ENCODE assay signal across 1 cellular context in the genomic region with DNA sequence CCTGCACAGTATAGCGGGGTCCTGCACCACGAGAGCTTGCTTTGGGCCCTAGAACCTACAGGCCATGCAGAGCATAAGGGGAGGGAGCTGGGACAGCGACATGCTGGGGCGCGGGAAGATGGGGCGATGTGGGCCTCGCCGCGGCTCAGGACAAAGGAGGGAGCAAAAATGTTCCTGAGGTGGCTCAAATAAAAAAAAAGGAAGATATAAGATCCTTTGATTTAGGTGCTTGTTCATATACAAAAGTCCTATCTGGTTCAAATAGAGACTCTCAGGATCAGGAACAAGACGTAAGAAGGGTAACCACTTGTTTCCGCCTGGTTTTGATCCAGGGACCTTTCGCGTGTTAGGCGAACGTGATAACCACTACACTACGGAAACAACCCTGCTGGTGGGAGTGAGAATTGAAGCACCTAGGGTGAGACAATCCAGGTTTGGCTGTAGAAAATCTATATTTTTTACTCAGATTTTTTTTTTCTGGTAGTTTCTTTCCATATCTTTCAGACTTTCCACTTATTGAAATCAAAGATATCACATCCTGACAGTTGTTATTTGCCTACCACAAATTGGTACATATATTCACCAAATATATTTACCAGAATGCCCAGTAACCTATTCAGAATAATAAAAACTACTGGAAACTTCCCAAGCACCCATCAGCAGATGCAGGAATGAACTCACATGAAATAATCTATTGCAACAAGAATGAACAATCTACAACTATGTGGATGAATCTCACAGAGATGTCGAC.
TF ChIP-seq lines count a peak whose summit lies in the region.

No MANE protein-coding gene starts in this region.

TF ChIP-seq in HepG2, 621 proteins besides CTCF, POLR2A, EP300 and RAD21 (continued from another document and continues in another):
- TF ChIP-seq, protein P1, sequence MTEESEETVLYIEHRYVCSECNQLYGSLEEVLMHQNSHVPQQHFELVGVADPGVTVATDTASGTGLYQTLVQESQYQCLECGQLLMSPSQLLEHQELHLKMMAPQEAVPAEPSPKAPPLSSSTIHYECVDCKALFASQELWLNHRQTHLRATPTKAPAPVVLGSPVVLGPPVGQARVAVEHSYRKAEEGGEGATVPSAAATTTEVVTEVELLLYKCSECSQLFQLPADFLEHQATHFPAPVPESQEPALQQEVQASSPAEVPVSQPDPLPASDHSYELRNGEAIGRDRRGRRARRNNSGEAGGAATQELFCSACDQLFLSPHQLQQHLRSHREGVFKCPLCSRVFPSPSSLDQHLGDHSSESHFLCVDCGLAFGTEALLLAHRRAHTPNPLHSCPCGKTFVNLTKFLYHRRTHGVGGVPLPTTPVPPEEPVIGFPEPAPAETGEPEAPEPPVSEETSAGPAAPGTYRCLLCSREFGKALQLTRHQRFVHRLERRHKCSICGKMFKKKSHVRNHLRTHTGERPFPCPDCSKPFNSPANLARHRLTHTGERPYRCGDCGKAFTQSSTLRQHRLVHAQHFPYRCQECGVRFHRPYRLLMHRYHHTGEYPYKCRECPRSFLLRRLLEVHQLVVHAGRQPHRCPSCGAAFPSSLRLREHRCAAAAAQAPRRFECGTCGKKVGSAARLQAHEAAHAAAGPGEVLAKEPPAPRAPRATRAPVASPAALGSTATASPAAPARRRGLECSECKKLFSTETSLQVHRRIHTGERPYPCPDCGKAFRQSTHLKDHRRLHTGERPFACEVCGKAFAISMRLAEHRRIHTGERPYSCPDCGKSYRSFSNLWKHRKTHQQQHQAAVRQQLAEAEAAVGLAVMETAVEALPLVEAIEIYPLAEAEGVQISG (CRISPR knock-in tag; IDR thresholded peaks at IDR 0.05) = peak; percentile 67
- TF ChIP-seq FOSL1 (CRISPR knock-in tag; IDR thresholded peaks at IDR 0.05; ENCODE audit: borderline replicate concordance) (no peak), PHF21A (CRISPR knock-in tag; IDR thresholded peaks at IDR 0.05) (no peak), ZBTB3 (CRISPR knock-in tag; IDR thresholded peaks at IDR 0.05; ENCODE audit: borderline replicate concordance, low read depth) (no peak), HOXA9 (CRISPR knock-in tag; IDR thresholded peaks at IDR 0.05; ENCODE audit: borderline replicate concordance) (no peak), GABPB1 (CRISPR knock-in tag; IDR thresholded peaks at IDR 0.05) (peak; percentile 48), ZNF598 (CRISPR knock-in tag; IDR thresholded peaks at IDR 0.05; ENCODE audit: borderline replicate concordance) (no peak), PHB2 (IDR thresholded peaks at IDR 0.05; ENCODE audit: partially characterized antibody) (no peak), ERF (CRISPR knock-in tag; IDR thresholded peaks at IDR 0.05) (peak; percentile 91), RBM39 (IDR thresholded peaks at IDR 0.05; ENCODE audit: low read depth, low read length, poor library complexity, severe bottlenecking) (no peak), NR2F1 (CRISPR knock-in tag; IDR thresholded peaks at IDR 0.05) (peak in 1 of 2 experiments; percentile 32; a peak in 1 of 4 replicates), NFE2L1 (CRISPR knock-in tag; IDR thresholded peaks at IDR 0.05; ENCODE audit: borderline replicate concordance) (no peak), KLF15 (CRISPR knock-in tag; IDR thresholded peaks at IDR 0.05; ENCODE audit: borderline replicate concordance) (no peak), ZMYM2 (CRISPR knock-in tag; IDR thresholded peaks at IDR 0.05) (no peak), KLF13 (CRISPR knock-in tag; IDR thresholded peaks at IDR 0.05) (no peak), HES4 (CRISPR knock-in tag; IDR thresholded peaks at IDR 0.05; ENCODE audit: borderline replicate concordance) (no peak), MAF1 (CRISPR knock-in tag; IDR thresholded peaks at IDR 0.05; ENCODE audit: borderline replicate concordance) (peak; percentile 99), ZC3H13 (CRISPR knock-in tag; IDR thresholded peaks at IDR 0.05) (no peak), JUNB (CRISPR knock-in tag; IDR thresholded peaks at IDR 0.05; ENCODE audit: borderline replicate concordance) (no peak), EZH2 (conservative IDR thresholded peaks at IDR 0.05; ENCODE audit: low read depth, low read length) (no peak), ZSCAN9 (CRISPR knock-in tag; IDR thresholded peaks at IDR 0.05; ENCODE audit: borderline replicate concordance) (peak; percentile 71; the same call in 1 of the 2 replicates)
- TF ChIP-seq, protein P2, sequence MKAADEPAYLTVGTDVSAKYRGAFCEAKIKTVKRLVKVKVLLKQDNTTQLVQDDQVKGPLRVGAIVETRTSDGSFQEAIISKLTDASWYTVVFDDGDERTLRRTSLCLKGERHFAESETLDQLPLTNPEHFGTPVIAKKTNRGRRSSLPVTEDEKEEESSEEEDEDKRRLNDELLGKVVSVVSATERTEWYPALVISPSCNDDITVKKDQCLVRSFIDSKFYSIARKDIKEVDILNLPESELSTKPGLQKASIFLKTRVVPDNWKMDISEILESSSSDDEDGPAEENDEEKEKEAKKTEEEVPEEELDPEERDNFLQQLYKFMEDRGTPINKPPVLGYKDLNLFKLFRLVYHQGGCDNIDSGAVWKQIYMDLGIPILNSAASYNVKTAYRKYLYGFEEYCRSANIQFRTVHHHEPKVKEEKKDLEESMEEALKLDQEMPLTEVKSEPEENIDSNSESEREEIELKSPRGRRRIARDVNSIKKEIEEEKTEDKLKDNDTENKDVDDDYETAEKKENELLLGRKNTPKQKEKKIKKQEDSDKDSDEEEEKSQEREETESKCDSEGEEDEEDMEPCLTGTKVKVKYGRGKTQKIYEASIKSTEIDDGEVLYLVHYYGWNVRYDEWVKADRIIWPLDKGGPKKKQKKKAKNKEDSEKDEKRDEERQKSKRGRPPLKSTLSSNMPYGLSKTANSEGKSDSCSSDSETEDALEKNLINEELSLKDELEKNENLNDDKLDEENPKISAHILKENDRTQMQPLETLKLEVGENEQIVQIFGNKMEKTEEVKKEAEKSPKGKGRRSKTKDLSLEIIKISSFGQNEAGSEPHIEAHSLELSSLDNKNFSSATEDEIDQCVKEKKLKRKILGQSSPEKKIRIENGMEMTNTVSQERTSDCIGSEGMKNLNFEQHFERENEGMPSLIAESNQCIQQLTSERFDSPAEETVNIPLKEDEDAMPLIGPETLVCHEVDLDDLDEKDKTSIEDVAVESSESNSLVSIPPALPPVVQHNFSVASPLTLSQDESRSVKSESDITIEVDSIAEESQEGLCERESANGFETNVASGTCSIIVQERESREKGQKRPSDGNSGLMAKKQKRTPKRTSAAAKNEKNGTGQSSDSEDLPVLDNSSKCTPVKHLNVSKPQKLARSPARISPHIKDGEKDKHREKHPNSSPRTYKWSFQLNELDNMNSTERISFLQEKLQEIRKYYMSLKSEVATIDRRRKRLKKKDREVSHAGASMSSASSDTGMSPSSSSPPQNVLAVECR (CRISPR knock-in tag; IDR thresholded peaks at IDR 0.05; ENCODE audit: borderline replicate concordance) = no peak
- TF ChIP-seq, protein P3, sequence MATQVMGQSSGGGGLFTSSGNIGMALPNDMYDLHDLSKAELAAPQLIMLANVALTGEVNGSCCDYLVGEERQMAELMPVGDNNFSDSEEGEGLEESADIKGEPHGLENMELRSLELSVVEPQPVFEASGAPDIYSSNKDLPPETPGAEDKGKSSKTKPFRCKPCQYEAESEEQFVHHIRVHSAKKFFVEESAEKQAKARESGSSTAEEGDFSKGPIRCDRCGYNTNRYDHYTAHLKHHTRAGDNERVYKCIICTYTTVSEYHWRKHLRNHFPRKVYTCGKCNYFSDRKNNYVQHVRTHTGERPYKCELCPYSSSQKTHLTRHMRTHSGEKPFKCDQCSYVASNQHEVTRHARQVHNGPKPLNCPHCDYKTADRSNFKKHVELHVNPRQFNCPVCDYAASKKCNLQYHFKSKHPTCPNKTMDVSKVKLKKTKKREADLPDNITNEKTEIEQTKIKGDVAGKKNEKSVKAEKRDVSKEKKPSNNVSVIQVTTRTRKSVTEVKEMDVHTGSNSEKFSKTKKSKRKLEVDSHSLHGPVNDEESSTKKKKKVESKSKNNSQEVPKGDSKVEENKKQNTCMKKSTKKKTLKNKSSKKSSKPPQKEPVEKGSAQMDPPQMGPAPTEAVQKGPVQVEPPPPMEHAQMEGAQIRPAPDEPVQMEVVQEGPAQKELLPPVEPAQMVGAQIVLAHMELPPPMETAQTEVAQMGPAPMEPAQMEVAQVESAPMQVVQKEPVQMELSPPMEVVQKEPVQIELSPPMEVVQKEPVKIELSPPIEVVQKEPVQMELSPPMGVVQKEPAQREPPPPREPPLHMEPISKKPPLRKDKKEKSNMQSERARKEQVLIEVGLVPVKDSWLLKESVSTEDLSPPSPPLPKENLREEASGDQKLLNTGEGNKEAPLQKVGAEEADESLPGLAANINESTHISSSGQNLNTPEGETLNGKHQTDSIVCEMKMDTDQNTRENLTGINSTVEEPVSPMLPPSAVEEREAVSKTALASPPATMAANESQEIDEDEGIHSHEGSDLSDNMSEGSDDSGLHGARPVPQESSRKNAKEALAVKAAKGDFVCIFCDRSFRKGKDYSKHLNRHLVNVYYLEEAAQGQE (IDR thresholded peaks at IDR 0.05; ENCODE audit: borderline replicate concordance in 1 of 2, low read depth in 1 of 2, low read length in 2 of 2) = peak in 1 of 2 experiments; percentile 33; a peak in 1 of 4 replicates
- TF ChIP-seq, protein P4, sequence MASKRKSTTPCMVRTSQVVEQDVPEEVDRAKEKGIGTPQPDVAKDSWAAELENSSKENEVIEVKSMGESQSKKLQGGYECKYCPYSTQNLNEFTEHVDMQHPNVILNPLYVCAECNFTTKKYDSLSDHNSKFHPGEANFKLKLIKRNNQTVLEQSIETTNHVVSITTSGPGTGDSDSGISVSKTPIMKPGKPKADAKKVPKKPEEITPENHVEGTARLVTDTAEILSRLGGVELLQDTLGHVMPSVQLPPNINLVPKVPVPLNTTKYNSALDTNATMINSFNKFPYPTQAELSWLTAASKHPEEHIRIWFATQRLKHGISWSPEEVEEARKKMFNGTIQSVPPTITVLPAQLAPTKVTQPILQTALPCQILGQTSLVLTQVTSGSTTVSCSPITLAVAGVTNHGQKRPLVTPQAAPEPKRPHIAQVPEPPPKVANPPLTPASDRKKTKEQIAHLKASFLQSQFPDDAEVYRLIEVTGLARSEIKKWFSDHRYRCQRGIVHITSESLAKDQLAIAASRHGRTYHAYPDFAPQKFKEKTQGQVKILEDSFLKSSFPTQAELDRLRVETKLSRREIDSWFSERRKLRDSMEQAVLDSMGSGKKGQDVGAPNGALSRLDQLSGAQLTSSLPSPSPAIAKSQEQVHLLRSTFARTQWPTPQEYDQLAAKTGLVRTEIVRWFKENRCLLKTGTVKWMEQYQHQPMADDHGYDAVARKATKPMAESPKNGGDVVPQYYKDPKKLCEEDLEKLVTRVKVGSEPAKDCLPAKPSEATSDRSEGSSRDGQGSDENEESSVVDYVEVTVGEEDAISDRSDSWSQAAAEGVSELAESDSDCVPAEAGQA (IDR thresholded peaks at IDR 0.05; ENCODE audit: low read depth) = no peak
- TF ChIP-seq, protein P4 (CRISPR knock-in tag; IDR thresholded peaks at IDR 0.05; ENCODE audit: borderline replicate concordance) = 0 out of 2 replicates have a peak, but pooled peaks have one; percentile 44
- TF ChIP-seq, protein P5, sequence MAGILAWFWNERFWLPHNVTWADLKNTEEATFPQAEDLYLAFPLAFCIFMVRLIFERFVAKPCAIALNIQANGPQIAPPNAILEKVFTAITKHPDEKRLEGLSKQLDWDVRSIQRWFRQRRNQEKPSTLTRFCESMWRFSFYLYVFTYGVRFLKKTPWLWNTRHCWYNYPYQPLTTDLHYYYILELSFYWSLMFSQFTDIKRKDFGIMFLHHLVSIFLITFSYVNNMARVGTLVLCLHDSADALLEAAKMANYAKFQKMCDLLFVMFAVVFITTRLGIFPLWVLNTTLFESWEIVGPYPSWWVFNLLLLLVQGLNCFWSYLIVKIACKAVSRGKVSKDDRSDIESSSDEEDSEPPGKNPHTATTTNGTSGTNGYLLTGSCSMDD (CRISPR knock-in tag; IDR thresholded peaks at IDR 0.05) = no peak
- TF ChIP-seq, protein P6, sequence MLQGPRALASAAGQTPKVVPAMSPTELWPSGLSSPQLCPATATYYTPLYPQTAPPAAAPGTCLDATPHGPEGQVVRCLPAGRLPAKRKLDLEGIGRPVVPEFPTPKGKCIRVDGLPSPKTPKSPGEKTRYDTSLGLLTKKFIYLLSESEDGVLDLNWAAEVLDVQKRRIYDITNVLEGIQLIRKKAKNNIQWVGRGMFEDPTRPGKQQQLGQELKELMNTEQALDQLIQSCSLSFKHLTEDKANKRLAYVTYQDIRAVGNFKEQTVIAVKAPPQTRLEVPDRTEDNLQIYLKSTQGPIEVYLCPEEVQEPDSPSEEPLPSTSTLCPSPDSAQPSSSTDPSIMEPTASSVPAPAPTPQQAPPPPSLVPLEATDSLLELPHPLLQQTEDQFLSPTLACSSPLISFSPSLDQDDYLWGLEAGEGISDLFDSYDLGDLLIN (CRISPR knock-in tag; IDR thresholded peaks at IDR 0.05; ENCODE audit: borderline replicate concordance) = no peak
- TF ChIP-seq, protein P7, sequence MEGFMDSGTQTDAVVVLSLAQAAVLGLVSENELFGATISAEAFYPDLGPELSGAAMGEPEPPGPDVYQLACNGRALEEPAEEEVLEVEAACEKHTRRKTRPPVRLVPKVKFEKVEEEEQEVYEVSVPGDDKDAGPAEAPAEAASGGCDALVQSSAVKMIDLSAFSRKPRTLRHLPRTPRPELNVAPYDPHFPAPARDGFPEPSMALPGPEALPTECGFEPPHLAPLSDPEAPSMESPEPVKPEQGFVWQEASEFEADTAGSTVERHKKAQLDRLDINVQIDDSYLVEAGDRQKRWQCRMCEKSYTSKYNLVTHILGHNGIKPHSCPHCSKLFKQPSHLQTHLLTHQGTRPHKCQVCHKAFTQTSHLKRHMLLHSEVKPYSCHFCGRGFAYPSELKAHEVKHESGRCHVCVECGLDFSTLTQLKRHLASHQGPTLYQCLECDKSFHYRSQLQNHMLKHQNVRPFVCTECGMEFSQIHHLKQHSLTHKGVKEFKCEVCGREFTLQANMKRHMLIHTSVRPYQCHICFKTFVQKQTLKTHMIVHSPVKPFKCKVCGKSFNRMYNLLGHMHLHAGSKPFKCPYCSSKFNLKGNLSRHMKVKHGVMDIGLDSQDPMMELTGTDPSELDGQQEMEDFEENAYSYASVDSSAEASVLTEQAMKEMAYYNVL (CRISPR knock-in tag; IDR thresholded peaks at IDR 0.05; ENCODE audit: borderline replicate concordance) = no peak
